20 cellular contexts compared by ENCODE assay signal in genomic region chr12:98355322-98355721, GRCh38.
A peak's percentile ranks its signal among the peaks of the same experiment; 100 is the strongest.
DNase-seq lines count a peak whose midpoint lies in the region; ATAC-seq and TF ChIP-seq lines count a peak whose summit lies in the region.
"Had no signal": no experiment of that assay in that cellular context is flagged by ENCODE, and none has a peak within 500 bp of the region (broad histone marks: within the 10 kb centered on the region; RNA-seq: fewer than 3 reads in every experiment).

No MANE protein-coding gene starts in this region.

- no peak overlapping the region for H3K27ac ChIP-seq in brain microvascular endothelial cell
- H3K27ac ChIP-seq: Peyer's patch, right atrium auricular region, VCaP had no signal

- in situ Hi-C loops in brain microvascular endothelial cell (cut with HindIII; ENCODE audit: low pct_ligation_motif_present, low sequenced_read_pairs), result no loop called here

- no peak for ATAC-seq in GM21529 (IDR thresholded peaks at IDR 0.05; ENCODE audit: unreplicated experiment)
- ATAC-seq: activated T-cell treated with anti-CD3 and anti-CD28 coated beads, Interleukin-2, amount 50 U/mL, for 4 hours; K562; left colon; mucosa of descending colon had no signal

- no peaks in the 10 kb centered on the region for H3K36me3 ChIP-seq in brain microvascular endothelial cell (replicated peaks)
- H3K36me3 ChIP-seq: Peyer's patch, right atrium auricular region had no signal

- no peak overlapping the region for H3K4me3 ChIP-seq in brain microvascular endothelial cell (ENCODE audit: low read depth, low read length)
- H3K4me3 ChIP-seq: K562, mucosa of descending colon, Peyer's patch, right atrium auricular region had no signal

- TF ChIP-seq CTCF in brain microvascular endothelial cell (IDR thresholded peaks at IDR 0.05; ENCODE audit: low read depth, low read length, missing control alignments), result no peak

- H3K27me3 ChIP-seq in brain microvascular endothelial cell (replicated peaks), result no peaks in the 10 kb centered on the region
- H3K27me3 ChIP-seq: Peyer's patch, right atrium auricular region had no signal

- DNase-seq in COLO829 (ENCODE audit: low spot score) (peak; percentile 22), M059J (ENCODE audit: low read depth) (peak; percentile 42), brain microvascular endothelial cell (peak; percentile 45), kidney tubule cell (ENCODE audit: low spot score) (peak; percentile 69), NCI-H1092 (lab: John Stamatoyannopoulos, UW) (no peak), NCI-H1694 treated with DMSO at 0.1 percent for 48 hours (lab: John Stamatoyannopoulos, UW) (no peak), KG1 (lab: John Stamatoyannopoulos, UW) (no peak)
- DNase-seq: activated CD4-positive, alpha-beta memory T cell treated with anti-CD3 and anti-CD28 coated beads for 36 hours; activated T-cell treated with anti-CD3 and anti-CD28 coated beads, Interleukin-2, amount 50 U/mL, for 4 hours; AML-193; caudate nucleus; GDM1; left colon; mucosa of descending colon; NCI-H1048; Peyer's patch had no signal

Comparison
In these comparisons a context has a peak if more than half of its experiments do, and no peak if none do; other contexts are left out.
1. DNase-seq: peak in COLO829 (single experiment), M059J (single experiment), brain microvascular endothelial cell (single experiment) and kidney tubule cell (single experiment); none in NCI-H1092 (single experiment), NCI-H1694 treated with DMSO at 0.1 percent for 48 hours (single experiment) and KG1 (single experiment).